ENCODE assay signal across 24 cellular contexts in genomic region chr10:100141446-100142087, GRCh38. TPM values are rescaled to one million over a fixed set of nuclear protein-coding genes. Genes with fewer than 3 reads are reported as not detected.
"Had no signal": no experiment of that assay in that cellular context is flagged by ENCODE, and none has a peak within 500 bp of the region (broad histone marks: within the 10 kb centered on the region; RNA-seq: fewer than 3 reads in every experiment).

No MANE protein-coding gene starts in this region.

- H3K9ac ChIP-seq: SK-N-SH had no signal

- DNase-seq: IMR-90; MV-4-11; NCI-H1048; NCI-H1105; NCI-H1417; NCI-H1436 treated with DMSO at 0.1 percent for 48 hours; NCI-H1694; NCI-H187 treated with DMSO at 0.1 percent for 48 hours; NCI-H2029 treated with DMSO at 0.1 percent for 48 hours; NCI-H2227 treated with DMSO at 0.1 percent for 48 hours; NCI-H524; NCI-H526 treated with DMSO at 0.1 percent for 48 hours; NCI-H748 treated with DMSO at 0.1 percent for 48 hours; NK-92 treated with Interleukin-12 subunit alpha and Interleukin-12 subunit beta, amount 100 ng/mL, for 24 hours; PC-3; SHP77; SK-N-SH had no signal

- ATAC-seq: Panc1, PC-3 had no signal

- H3K27ac ChIP-seq: RWPE1 had no signal

- H3K9me3 ChIP-seq: SK-N-SH had no signal

- H3K4me2 ChIP-seq: SK-N-SH had no signal

RNA-seq across cellular contexts. Expression of gene CPN1, which starts 59.9 kb away (rescaled TPM):
- total RNA-seq: HT-29, IMR-90, LHCN-M2, MCF 10A, NCI-H460, OCI-LY7, PC-3 had no signal
- polyA plus RNA-seq: IMR-90, SK-N-SH had no signal
